Comparison of ENCODE assay signal across 7 cellular contexts in the genomic region with DNA sequence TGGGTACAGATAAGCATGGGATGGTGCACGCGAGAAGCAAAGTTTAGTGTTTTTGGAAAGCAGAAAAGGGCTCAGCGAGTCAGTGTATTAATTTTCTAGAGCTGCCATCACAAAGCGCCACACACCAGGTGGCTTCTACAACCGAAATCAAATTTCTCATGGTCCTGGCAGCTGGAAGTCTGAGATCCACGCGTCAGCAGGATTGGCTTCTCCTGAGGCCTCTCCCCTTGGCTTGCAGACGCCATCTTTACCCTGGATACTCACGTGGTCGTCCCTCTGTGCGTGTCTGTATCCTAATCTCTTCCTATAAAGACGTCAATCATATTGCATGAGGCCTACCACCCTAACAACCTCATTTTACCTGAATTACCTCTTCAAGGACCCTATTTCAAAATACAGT. TPM values are rescaled to one million over a fixed set of nuclear protein-coding genes. Genes with fewer than 3 reads are reported as not detected.
"Had no signal": no experiment of that assay in that cellular context is flagged by ENCODE, and none has a peak within 500 bp of the region (broad histone marks: within the 10 kb centered on the region; RNA-seq: fewer than 3 reads in every experiment).

No MANE protein-coding gene starts in this region.

- H3K4me3 ChIP-seq: GM23338, K562 had no signal

- H3K4me2 ChIP-seq: GM23338 had no signal

- DNase-seq: H9, HCEC 1CT, IMR-90 had no signal

- H2AFZ ChIP-seq: GM23338 had no signal

RNA-seq across cellular contexts. Expression of gene USP29, which starts 51.5 kb away (rescaled TPM):
- total RNA-seq: GM23338, H1, H9, HT-29, IMR-90, K562 had no signal
- polyA plus RNA-seq: GM23338, H1, IMR-90, K562 had no signal
